Comparison of ENCODE assay signal across 8 cellular contexts in the genomic region with DNA sequence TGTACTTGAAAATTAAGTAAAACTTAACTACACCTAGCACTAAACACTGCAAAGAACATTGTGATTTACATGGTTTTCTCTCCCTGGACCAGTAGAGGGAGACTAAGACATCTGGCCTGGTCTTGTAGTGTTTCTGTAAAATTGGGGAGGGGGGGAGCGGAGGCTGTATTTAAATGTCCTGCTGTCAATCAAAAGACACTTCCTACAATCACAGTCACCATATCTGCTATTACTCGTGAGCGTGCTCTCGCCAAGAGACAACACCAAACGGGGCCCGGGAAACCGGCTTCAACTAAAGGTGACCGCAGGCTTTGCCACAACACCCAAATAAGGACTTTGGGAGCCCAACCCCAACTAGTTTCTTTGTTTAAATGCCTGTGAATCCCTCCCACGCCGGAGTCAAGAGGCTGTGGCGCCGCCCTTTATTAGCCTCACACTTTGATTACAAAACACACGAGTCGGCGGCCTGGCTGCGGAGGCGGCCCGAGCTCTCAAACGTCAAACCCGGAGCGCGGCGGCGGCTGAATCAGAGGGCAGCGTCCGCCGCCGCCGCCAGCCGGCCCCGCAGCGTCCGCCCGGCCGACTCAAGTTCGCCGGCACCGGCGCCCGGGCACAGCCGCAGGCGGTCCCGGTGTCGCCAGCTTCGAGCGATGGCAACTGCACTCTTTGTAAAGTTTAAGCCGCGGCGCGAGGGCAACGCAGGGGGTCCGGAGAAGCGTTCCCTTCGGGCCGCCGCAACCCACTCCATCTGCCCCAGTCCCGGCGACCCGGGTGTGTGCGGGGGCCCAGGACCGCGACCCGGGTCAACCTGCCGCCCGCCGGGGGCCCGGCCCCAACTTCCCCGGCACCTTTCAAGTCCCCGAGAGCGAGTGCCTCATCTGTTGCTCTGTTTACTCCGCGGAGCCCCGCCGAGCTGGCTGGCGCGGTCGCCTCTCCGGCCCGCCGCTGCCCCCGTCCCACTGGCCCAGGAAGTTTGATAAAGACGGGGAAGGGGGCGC. TPM values are rescaled to one million over a fixed set of nuclear protein-coding genes. Genes with fewer than 3 reads are reported as not detected.
DNase-seq lines count a peak whose midpoint lies in the region; ATAC-seq, FAIRE-seq and TF ChIP-seq lines count a peak whose summit lies in the region.

No MANE protein-coding gene starts in this region.

- DNase-seq in GM12892 (ENCODE audit: insufficient read length) (peak; percentile 44), NCI-H187 (lab: John Stamatoyannopoulos, UW) (peak; percentile 81 to 94), T-helper 2 cell (peak; percentile 61 to 99 (median 87)), anterior cingulate cortex (lab: John Stamatoyannopoulos, UW) (peak; percentile 3 to 91 (median 72)), right cardiac atrium (peak; percentile 93 to 96 (median 95)), psoas muscle (peak; percentile 93 to 94), urothelium cell line (ENCODE audit: low spot score) (peak; percentile 76)

- WGBS in right cardiac atrium: under 1% methylated on average over 83 of the region's 83 CpGs
- WGBS in psoas muscle, 3 donors: 0 to 1% (median 1%) methylated on average over 67 to 83 of the region's 83 CpGs

- H3K9me3 ChIP-seq in right cardiac atrium (ENCODE audit: control insufficient read depth, low read length): no peaks in the 10 kb centered on the region
- no peaks in the 10 kb centered on the region for H3K9me3 ChIP-seq in psoas muscle

- H3K27me3 ChIP-seq in right cardiac atrium (ENCODE audit: control insufficient read depth, insufficient read depth) (no peaks in the 10 kb centered on the region), psoas muscle (ENCODE audit: insufficient read depth in 3 of 3, low read length in 2 of 3) (no peaks in the 10 kb centered on the region)

- no peaks in the 10 kb centered on the region for H3K36me3 ChIP-seq in psoas muscle (ENCODE audit: insufficient read depth in 1 of 2, low read depth in 1 of 2)

- intact Hi-C loops in right cardiac atrium (cut with DNase I) (loop anchor here (5.0 to 10.0 kb wide), 3 partner anchors 142 to 159 kb away; no protein-coding TSS in a partner anchor), psoas muscle (cut with DNase I) (loop anchor here (5.0 to 10.0 kb wide), 3 partner anchors 57 to 152 kb away; no protein-coding TSS in a partner anchor)

- H3K4me1 ChIP-seq in right cardiac atrium (ENCODE audit: control insufficient read depth, insufficient read depth, low read length) (peaks cover 2% of the 10 kb centered on the region), psoas muscle (peaks cover 19% of the 10 kb centered on the region)

- ATAC-seq in HG02943 (IDR thresholded peaks at IDR 0.05; ENCODE audit: low read depth, unreplicated experiment) (peak; percentile 51), right cardiac atrium (peak; percentile 79 to 83), psoas muscle (peak; percentile 74 to 85 (median 80))

- FAIRE-seq in GM12892 (lab: Jason Lieb, UNC) (peak; percentile 89), urothelium cell line (lab: Jason Lieb, UNC) (no peak)

- H3K4me3 ChIP-seq in right cardiac atrium (ENCODE audit: low read length): peak overlapping the region; percentile 98
- H3K4me3 ChIP-seq in psoas muscle: peak overlapping the region; percentile 93

- peak; percentile 67 for TF ChIP-seq CTCF in psoas muscle (IDR thresholded peaks at IDR 0.05)

- H3K27ac ChIP-seq in right cardiac atrium (ENCODE audit: low read length) (peak overlapping the region; percentile 93), psoas muscle (peak overlapping the region; percentile 99)

- TF ChIP-seq POLR2A in GM12892 (IDR thresholded peaks at IDR 0.05; ENCODE audit: low read depth, low read length): no peak

RNA-seq across cellular contexts. Expression of a gene that starts 1.3 kb away (rescaled TPM):
- 1.4 TPM for polyA plus RNA-seq in GM12892 (2012; ENCODE audit: missing spikeins)
- total RNA-seq in right cardiac atrium: 10 to 100 TPM; 11.5 to 14.8 (median 12.8) TPM
- 4.5 TPM for polyA plus RNA-seq in right cardiac atrium
- 10 to 100 TPM; 27.4 to 59.4 (median 39.1) TPM for total RNA-seq in psoas muscle
- 10 to 100 TPM in 2 of 3 donors, 1 to 10 TPM in 1; 5.5 to 23.3 (median 13.7) TPM for polyA plus RNA-seq in psoas muscle

Comparison
In these comparisons a context has a peak if more than half of its experiments do, and no peak if none do; other contexts are left out.
1. Peak in every context shown above with its lines: DNase-seq, ATAC-seq, H3K4me3 ChIP-seq and H3K27ac ChIP-seq.
2. DNase-seq: peak in every context shown above with its lines; median percentile 95 in right cardiac atrium; 94 in psoas muscle; 88 in NCI-H187; 87 in T-helper 2 cell; 76 in urothelium cell line; 72 in anterior cingulate cortex; 44 in GM12892.